In the genomic region with DNA sequence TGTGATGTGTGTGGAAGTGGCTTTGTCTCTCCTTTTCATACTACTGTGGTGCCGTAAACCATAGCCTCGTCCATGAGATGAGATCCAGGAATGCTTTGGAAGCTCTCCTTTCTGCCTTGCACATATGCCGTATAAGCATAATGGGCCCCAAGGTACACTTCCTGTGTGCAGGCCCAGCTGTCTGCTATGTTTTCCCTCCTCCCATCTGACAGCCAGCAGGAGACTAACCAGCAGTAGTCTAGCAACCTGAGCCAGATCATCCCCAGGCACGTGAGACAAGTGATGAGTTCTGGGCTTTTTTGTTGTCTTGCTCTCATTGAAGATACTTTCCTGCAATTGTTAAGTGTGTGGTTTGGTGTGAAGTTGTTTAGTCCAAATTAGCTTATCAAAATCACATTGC, we compare ENCODE assay signal across 1 cellular context.
TF ChIP-seq lines count a peak whose summit lies in the region.

No MANE protein-coding gene starts in this region.

TF ChIP-seq in HepG2, 621 proteins besides CTCF, POLR2A, EP300 and RAD21 (continued from another document):
- 0 out of 4 replicates have a peak, but pooled peaks of 1 of the 2 experiments have one; percentile 8 for TF ChIP-seq MAFK (conservative IDR thresholded peaks at IDR 0.05 in 1 of 2, IDR thresholded peaks at IDR 0.05 in 1 of 2; ENCODE audit: low read length in 2 of 2)
- TF ChIP-seq, protein P1, sequence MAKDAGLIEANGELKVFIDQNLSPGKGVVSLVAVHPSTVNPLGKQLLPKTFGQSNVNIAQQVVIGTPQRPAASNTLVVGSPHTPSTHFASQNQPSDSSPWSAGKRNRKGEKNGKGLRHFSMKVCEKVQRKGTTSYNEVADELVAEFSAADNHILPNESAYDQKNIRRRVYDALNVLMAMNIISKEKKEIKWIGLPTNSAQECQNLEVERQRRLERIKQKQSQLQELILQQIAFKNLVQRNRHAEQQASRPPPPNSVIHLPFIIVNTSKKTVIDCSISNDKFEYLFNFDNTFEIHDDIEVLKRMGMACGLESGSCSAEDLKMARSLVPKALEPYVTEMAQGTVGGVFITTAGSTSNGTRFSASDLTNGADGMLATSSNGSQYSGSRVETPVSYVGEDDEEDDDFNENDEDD (CRISPR knock-in tag; IDR thresholded peaks at IDR 0.05; ENCODE audit: borderline replicate concordance), result no peak
- no peak for TF ChIP-seq ZNF124 (CRISPR knock-in tag; IDR thresholded peaks at IDR 0.05)
TF ChIP-seq in HepG2: peak in this region for 2.
